In genomic region chr12:124993568-124994434, GRCh38 we compare ENCODE assay signal across 8 cellular contexts. TPM values are rescaled to one million over a fixed set of nuclear protein-coding genes. Genes with fewer than 3 reads are reported as not detected.
A peak's percentile ranks its signal among the peaks of the same experiment; 100 is the strongest.
DNase-seq lines count a peak whose midpoint lies in the region; ATAC-seq, FAIRE-seq and TF ChIP-seq lines count a peak whose summit lies in the region.

Gene BRI3BP (plus strand): TSS chr12:124993645. CDS start chr12:124993791, 146 bp downstream.

- H3K79me2 ChIP-seq in H1 (ENCODE audit: control insufficient read depth in 1 of 2, insufficient read depth in 2 of 2, low read length in 2 of 2): peaks cover 11 to 45% of the 10 kb centered on the region in 2 experiments

- CTCF ChIA-PET in H1 (lab: Charles Lee; ENCODE audit: partially characterized antibody): interaction anchor here (0.7 to 1.2 kb wide), 5 partner anchors 14 to 82 kb away, joined by 3 to 5 read pairs (median 3); no protein-coding TSS in a partner anchor

- H4K20me1 ChIP-seq in H1 (replicated peaks in 1 of 2; ENCODE audit: control insufficient read depth in 1 of 2, insufficient read depth in 2 of 2, low read length in 2 of 2): peaks cover 0 to 3% of the 10 kb centered on the region in 2 experiments

- H3K14ac ChIP-seq in H1 (ENCODE audit: insufficient read length): no peak within 1 kb of the TSS

- H3K4me3 ChIP-seq in H1 (ENCODE audit: extremely low read depth in 1 of 4, insufficient read depth in 2 of 4, low read depth in 3 of 4, low read length in 4 of 4): peak within 1 kb of the TSS; percentile 71 to 92 (median 89)

- peaks cover 15% of the 10 kb centered on the region for H3K23me2 ChIP-seq in H1 (ENCODE audit: low read depth, low read length)

- no peak for TF ChIP-seq EP300 in H1 (IDR thresholded peaks at IDR 0.05; ENCODE audit: borderline replicate concordance in 1 of 2, low read depth in 2 of 2, low read length in 2 of 2)

- H2BK20ac ChIP-seq in H1 (ENCODE audit: low read length): no peak within 1 kb of the TSS

- H3K27me3 ChIP-seq in H1 (replicated peaks in 1 of 4; ENCODE audit: control insufficient read depth in 3 of 4, extremely low read depth in 1 of 4, insufficient read depth in 3 of 4, low read length in 3 of 4): no peaks in the 10 kb centered on the region; a peak in 1 of 7 replicates

- no peak within 1 kb of the TSS for H3K27ac ChIP-seq in H1 (ENCODE audit: low read depth, low read length)

- peaks cover 0 to 8% (median 3%) of the 10 kb centered on the region in 4 experiments; a peak in 5 of 7 replicates for H3K4me1 ChIP-seq in H1 (replicated peaks in 1 of 4; ENCODE audit: control insufficient read depth in 3 of 4, insufficient read depth in 4 of 4, low read length in 3 of 4)

- peak within 1 kb of the TSS; percentile 83 for H3K18ac ChIP-seq in H1 (ENCODE audit: extremely low read depth, low read length)

- peak within 1 kb of the TSS; percentile 61 to 94 (median 68); a peak in 6 of 7 replicates for H3K9ac ChIP-seq in H1 (replicated peaks in 1 of 4; ENCODE audit: extremely low read depth in 1 of 4, low read depth in 3 of 4, low read length in 3 of 4)

- no peak for FAIRE-seq in H1 (lab: Jason Lieb, UNC)

- H4K91ac ChIP-seq in H1 (replicated peaks; ENCODE audit: insufficient read length, low read length): peak within 1 kb of the TSS; percentile 58

- H2AK5ac ChIP-seq in H1 (ENCODE audit: low read depth, low read length): no peak within 1 kb of the TSS

- DNase-seq in ACHN: peak; percentile 70
- peak; percentile 43 for DNase-seq in NCI-H226
- peak; percentile 19 to 56 for DNase-seq in activated CD8-positive, alpha-beta memory T cell treated with anti-CD3 and anti-CD28 coated beads for 1 hour (ENCODE audit: extremely low read depth in 1 of 2, low read depth in 1 of 2)
- DNase-seq in H1 (ENCODE audit: low read depth in 1 of 2, low spot score in 2 of 2): peak in 1 of 2 experiments; percentile 66
- DNase-seq in midbrain (lab: John Stamatoyannopoulos, UW): peak; percentile 45
- peak; percentile 63 to 66 for DNase-seq in stimulated activated CD8-positive, alpha-beta memory T cell treated with anti-CD3 and anti-CD28 coated beads, Interleukin-2, amount 100 ng/mL, for 48 hours (ENCODE audit: low read depth in 2 of 2)

- no peak for TF ChIP-seq CTCF in H1 (IDR thresholded peaks at IDR 0.05; ENCODE audit: control extremely low read depth in 1 of 3, insufficient read depth in 1 of 3, low read depth in 1 of 3, low read length in 3 of 3)

- H4K5ac ChIP-seq in H1 (ENCODE audit: insufficient read length, low read depth, low read length): peak within 1 kb of the TSS; percentile 65

- H3K23ac ChIP-seq in H1 (ENCODE audit: insufficient read length): no peak within 1 kb of the TSS

- H3K36me3 ChIP-seq in H1 (ENCODE audit: control insufficient read depth in 2 of 4, insufficient read depth in 4 of 4, low read length in 3 of 4): no peaks in the 10 kb centered on the region

- no peaks in the 10 kb centered on the region for H3K9me3 ChIP-seq in H1 (ENCODE audit: insufficient read depth in 2 of 2, low read depth in 1 of 2, low read length in 1 of 2)

- no peak for TF ChIP-seq RAD21 in H1 (IDR thresholded peaks at IDR 0.05 in 1 of 2, conservative IDR thresholded peaks at IDR 0.05 in 1 of 2; ENCODE audit: low read depth in 2 of 2, low read length in 2 of 2)

- peak within 1 kb of the TSS; percentile 5 for H2BK120ac ChIP-seq in H1 (replicated peaks; ENCODE audit: low read depth, low read length)

- H2BK5ac ChIP-seq in H1 (ENCODE audit: low read depth, low read length): peak within 1 kb of the TSS; percentile 39; the same call in 1 of the 2 replicates

- H3K56ac ChIP-seq in H1 (replicated peaks; ENCODE audit: insufficient read length, low read depth, low read length): peak within 1 kb of the TSS; percentile 1

- H2BK15ac ChIP-seq in H1 (ENCODE audit: low read length): 0 out of 2 replicates have a peak within 1 kb of the TSS, but pooled peaks have one; percentile 88

- peak in 1 of 2 experiments; percentile 50; a peak in 1 of 3 replicates for TF ChIP-seq POLR2A in H1 (IDR thresholded peaks at IDR 0.05; ENCODE audit: control extremely low read depth in 1 of 2, low read depth in 2 of 2, low read length in 2 of 2)

- H3K4ac ChIP-seq in H1 (replicated peaks; ENCODE audit: insufficient read length, low read depth, low read length): peak within 1 kb of the TSS; percentile 74

- H3K4me2 ChIP-seq in H1 (ENCODE audit: insufficient read depth in 1 of 2, low read depth in 2 of 2, low read length in 2 of 2): peak within 1 kb of the TSS; percentile 68 to 78

- POLR2A ChIA-PET in H1 (lab: Charles Lee; ENCODE audit: partially characterized antibody): interaction anchor here (0.6 to 2.8 kb wide), 12 partner anchors 9 to 83 kb away, joined by 3 to 14 read pairs (median 4); partner anchors contain the start of gene AACS

- peak within 1 kb of the TSS; percentile 82 for H2AFZ ChIP-seq in H1 (ENCODE audit: low read length)

- H3K79me1 ChIP-seq in H1 (ENCODE audit: low read depth, low read length): peaks cover 4% of the 10 kb centered on the region

- ATAC-seq in GM18520 (IDR thresholded peaks at IDR 0.05; ENCODE audit: unreplicated experiment) (peak; percentile 42), HG03045 (IDR thresholded peaks at IDR 0.05; ENCODE audit: unreplicated experiment) (peak; percentile 58)

- 1% methylated on average over 56 of the region's 124 CpGs; no CpG with 5 or more reads in 1 of the 2 experiments for WGBS in H1 (ENCODE audit: extremely low coverage in 1 of 2, insufficient coverage in 1 of 2, insufficient read length in 1 of 2, insufficient replicate concordance in 2 of 2, low coverage in 1 of 2, low lambda C conversion rate in 2 of 2, missing lambda C conversion rate in 1 of 2), 2 experiments

- peak within 1 kb of the TSS; percentile 87 for H4K8ac ChIP-seq in H1 (ENCODE audit: extremely low read depth, insufficient read depth, low read length)

- H2BK12ac ChIP-seq in H1 (ENCODE audit: low read depth, low read length): peak within 1 kb of the TSS; percentile 63; the same call in 1 of the 2 replicates

- in situ Hi-C loops in ACHN (cut with HindIII; ENCODE audit: low pct_ligation_motif_present, low pct_unique_long_range_greater_than_20kb, low sequenced_read_pairs): no loop called here

TF ChIP-seq in H1, 55 proteins besides CTCF, POLR2A, EP300 and RAD21:
- TF ChIP-seq HDAC6 (IDR thresholded peaks at IDR 0.05; ENCODE audit: low read depth, low read length) (no peak), TAF7 (optimal IDR thresholded peaks at IDR 0.05; ENCODE audit: borderline replicate concordance, low read depth, low read length) (peak; percentile 23), JUN (IDR thresholded peaks at IDR 0.05; ENCODE audit: low read depth, low read length) (no peak), CHD1 (IDR thresholded peaks at IDR 0.05; ENCODE audit: low read depth, low read length) (no peak), SP2 (IDR thresholded peaks at IDR 0.05; ENCODE audit: low read length) (no peak), KDM4A (IDR thresholded peaks at IDR 0.05; ENCODE audit: low read depth, low read length, severe bottlenecking) (peak; percentile 75), TBP (IDR thresholded peaks at IDR 0.05; ENCODE audit: low read depth, low read length) (no peak; the same call in 1 of the 2 replicates), GABPA (IDR thresholded peaks at IDR 0.05; ENCODE audit: borderline replicate concordance, insufficient read depth, low read length) (0 out of 2 replicates have a peak, but pooled peaks have one; percentile 9), ATF2 (IDR thresholded peaks at IDR 0.05; ENCODE audit: low read length) (no peak), GTF2F1 (IDR thresholded peaks at IDR 0.05; ENCODE audit: borderline replicate concordance, low read depth, low read length) (no peak), RBBP5 (IDR thresholded peaks at IDR 0.05; ENCODE audit: borderline replicate concordance, low read depth, low read length) (peak; percentile 62; the same call in 1 of the 2 replicates), TAF1 (IDR thresholded peaks at IDR 0.05; ENCODE audit: low read depth, low read length) (peak; percentile 59), SIN3A (conservative IDR thresholded peaks at IDR 0.05 in 1 of 2, IDR thresholded peaks at IDR 0.05 in 1 of 2; ENCODE audit: low read depth in 1 of 2, low read length in 2 of 2) (peak in 1 of 2 experiments; percentile 21; a peak in 1 of 4 replicates), PHF8 (conservative IDR thresholded peaks at IDR 0.05; ENCODE audit: low read depth, low read length) (peak; percentile 44; the same call in 1 of the 2 replicates), BCL11A (IDR thresholded peaks at IDR 0.05; ENCODE audit: low read depth in 2 of 2, low read length in 2 of 2) (no peak), CBX5 (IDR thresholded peaks at IDR 0.05; ENCODE audit: low read depth, low read length) (no peak), SRF (IDR thresholded peaks at IDR 0.05; ENCODE audit: low read depth, low read length) (no peak), EGR1 (IDR thresholded peaks at IDR 0.05; ENCODE audit: borderline replicate concordance, low read depth, low read length) (no peak), TCF12 (IDR thresholded peaks at IDR 0.05; ENCODE audit: low read depth, low read length) (no peak), CREB1 (IDR thresholded peaks at IDR 0.05) (no peak)

RNA-seq across cellular contexts. Expression of gene BRI3BP, which starts in this region (rescaled TPM):
- total RNA-seq in H1 (2021; fragmentation: NEBNext Ultra II Directional; extraction: Animal tissue kit (Norgen Biotek cat#: 25700)): 13.4 and 14.2 TPM in 2 replicates
- polyA plus RNA-seq in H1 (2011; rRNA removed): 5.0 and 5.4 TPM in 2 replicates
- 4.6 TPM for polyA plus RNA-seq in H1 (2011; cell fraction: cytosol; rRNA removed)
- 3.0 TPM for polyA plus RNA-seq in H1 (2011; cell fraction: nucleus; rRNA removed)
- 5.2 to 6.8 TPM (median 5.7 TPM) in 4 replicates for polyA plus RNA-seq in H1 (2012, experiment 1 of 2)
- 2.8 TPM for polyA plus RNA-seq in H1 (2012, experiment 2 of 2)
- 11.2 TPM for polyA plus RNA-seq in H1 (2013, experiment 1 of 2)
- 12.8 TPM for polyA plus RNA-seq in H1 (2013, experiment 2 of 2)
- polyA minus RNA-seq in H1 (2011; rRNA and poly(A)+ RNA removed): 7.6 and 9.6 TPM in 2 replicates
- polyA minus RNA-seq in H1 (2011; cell fraction: cytosol; rRNA and poly(A)+ RNA removed): 6.7 TPM
- 5.4 TPM for polyA minus RNA-seq in H1 (2011; cell fraction: nucleus; rRNA and poly(A)+ RNA removed)
